12 cellular contexts compared by ENCODE assay signal in genomic region chr1:21510885-21511578, GRCh38. TPM values are rescaled to one million over a fixed set of nuclear protein-coding genes. Genes with fewer than 3 reads are reported as not detected.
DNase-seq lines count a peak whose midpoint lies in the region; ATAC-seq, FAIRE-seq and TF ChIP-seq lines count a peak whose summit lies in the region.
"Had no signal": no experiment of that assay in that cellular context is flagged by ENCODE, and none has a peak within 500 bp of the region (broad histone marks: within the 10 kb centered on the region; RNA-seq: fewer than 3 reads in every experiment).

No MANE protein-coding gene starts in this region.

- TF ChIP-seq EP300 in HepG2 (IDR thresholded peaks at IDR 0.05; ENCODE audit: low read depth in 2 of 2, low read length in 2 of 2) (no peak), HepG2 (CRISPR knock-in tag; IDR thresholded peaks at IDR 0.05; ENCODE audit: borderline replicate concordance) (no peak)

- in situ Hi-C loops in HepG2 (cut with HindIII; ENCODE audit: extremely low pct_ligation_motif_present, low pct_unique_long_range_greater_than_20kb) (loop anchor here (5.0 kb wide), 2 partner anchors 56 to 146 kb away; no protein-coding TSS in a partner anchor), HAP-1 (cut with MboI; ENCODE audit: low sequenced_read_pairs) (no loop called here)

- no peaks in the 10 kb centered on the region for H3K9me3 Mint-ChIP-seq in WTC11
- no peaks in the 10 kb centered on the region for H3K9me3 Mint-ChIP-seq in stimulated activated naive CD8-positive, alpha-beta T cell treated with anti-CD3 and anti-CD28 coated beads, Interleukin-15, amount 100 ng/mL, for 72 hours

- H3K4me3 Mint-ChIP-seq in WTC11: peak overlapping the region; percentile 68
- no peak overlapping the region for H3K4me3 Mint-ChIP-seq in stimulated activated naive CD8-positive, alpha-beta T cell treated with anti-CD3 and anti-CD28 coated beads, Interleukin-15, amount 100 ng/mL, for 72 hours
- H3K4me3 Mint-ChIP-seq: activated CD8-positive, alpha-beta T cell treated with anti-CD3 and anti-CD28 coated beads, Interleukin-2, amount 10 ng/mL, durations not matched to agents 7 days and 5 days had no signal

- BruUV-seq in HepG2 (replicated peaks; lab: Mats Ljungman, UMichigan): no TSS peak

- no peaks in the 10 kb centered on the region for H4K20me1 ChIP-seq in HepG2 (ENCODE audit: insufficient read depth, low read length)

- intact Hi-C loops in HepG2 (cut with micrococcal nuclease; ENCODE audit: unreplicated experiment) (no loop called here), right lobe of liver (cut with DNase I) (loop anchor here (5.0 to 10.0 kb wide), 3 partner anchors 61 to 154 kb away; partner anchors contain the start of gene RAP1GAP (in 1 of the 2)), kidney (cut with DNase I) (no loop called here), uterus (cut with DNase I; ENCODE audit: low total_unique reads) (no loop called here)

- H3K27ac Mint-ChIP-seq in WTC11: peak overlapping the region; percentile 86; the same call in 1 of the 2 replicates
- no peak overlapping the region for H3K27ac Mint-ChIP-seq in stimulated activated naive CD8-positive, alpha-beta T cell treated with anti-CD3 and anti-CD28 coated beads, Interleukin-15, amount 100 ng/mL, for 72 hours
- H3K27ac Mint-ChIP-seq: activated CD8-positive, alpha-beta T cell treated with anti-CD3 and anti-CD28 coated beads, Interleukin-2, amount 10 ng/mL, durations not matched to agents 7 days and 5 days had no signal

- no peak for TF ChIP-seq RAD21 in HepG2 (CRISPR knock-in tag; IDR thresholded peaks at IDR 0.05)

- H3K27me3 ChIP-seq in HepG2 (ENCODE audit: control insufficient read depth in 1 of 2, insufficient read depth in 2 of 2, low read length in 2 of 2): peaks cover 5 to 63% of the 10 kb centered on the region in 2 experiments; a peak in 4 of 5 replicates
- H3K27me3 ChIP-seq in right lobe of liver: peaks cover 0 to 7% of the 10 kb centered on the region in 2 donors
- H3K27me3 ChIP-seq in HAP-1 (ENCODE audit: low read depth): no peaks in the 10 kb centered on the region
- H3K27me3 ChIP-seq in uterus: peaks cover 7 to 8% of the 10 kb centered on the region in 2 donors

- H3K27ac ChIP-seq in HepG2 (ENCODE audit: extremely low read length, insufficient read depth, low read length) (no peak overlapping the region), right lobe of liver (no peak overlapping the region), kidney (ENCODE audit: low read depth in 2 of 2, low read length in 2 of 2) (no peak overlapping the region), uterus (no peak overlapping the region)

- TF ChIP-seq CTCF in HepG2 (CRISPR knock-in tag; IDR thresholded peaks at IDR 0.05) (0 out of 2 replicates have a peak, but pooled peaks have one; percentile 12), right lobe of liver (IDR thresholded peaks at IDR 0.05) (peak in 2 of 4 donors; percentile 9 to 12), WTC11 (IDR thresholded peaks at IDR 0.05) (no peak), kidney (IDR thresholded peaks at IDR 0.05; ENCODE audit: borderline replicate concordance, extremely low read depth, insufficient read depth) (no peak), uterus (IDR thresholded peaks at IDR 0.05) (no peak)

- H3K4me2 ChIP-seq in HepG2 (ENCODE audit: low read depth, low read length): no peak overlapping the region

- no peak overlapping the region for H2AFZ ChIP-seq in HepG2 (ENCODE audit: low read length)

- H3K9me3 ChIP-seq in HepG2 (ENCODE audit: low read length) (no peaks in the 10 kb centered on the region), right lobe of liver (no peaks in the 10 kb centered on the region), kidney (ENCODE audit: control insufficient read depth in 1 of 2, low read length in 2 of 2) (no peaks in the 10 kb centered on the region), HAP-1 (no peaks in the 10 kb centered on the region), uterus (no peaks in the 10 kb centered on the region)

- no peak for FAIRE-seq in HepG2 (lab: Jason Lieb, UNC)
- FAIRE-seq in kidney (lab: Jason Lieb, UNC): no peak

- no peak for DNase-seq in HepG2 (ENCODE audit: low spot score)
- DNase-seq in right lobe of liver: no peak
- DNase-seq in WTC11 (ENCODE audit: low spot score): no peak
- peak; percentile 4 for DNase-seq in kidney
- no peak for DNase-seq in stimulated activated naive CD8-positive, alpha-beta T cell treated with anti-CD3 and anti-CD28 coated beads, Interleukin-15, amount 100 ng/mL, for 72 hours
- DNase-seq in HAP-1 (ENCODE audit: low spot score in 2 of 2): no peak
- no peak for DNase-seq in uterus
- DNase-seq: activated CD8-positive, alpha-beta T cell treated with anti-CD3 and anti-CD28 coated beads, Interleukin-2, amount 10 ng/mL, durations not matched to agents 7 days and 5 days; NCI-H2171 treated with DMSO at 0.1 percent for 48 hours had no signal

- peaks cover 18% of the 10 kb centered on the region for H3K4me1 ChIP-seq in HepG2 (ENCODE audit: insufficient read depth, low read length)
- peaks cover 0 to 7% (median 0%) of the 10 kb centered on the region in 4 donors for H3K4me1 ChIP-seq in right lobe of liver
- H3K4me1 ChIP-seq in kidney (ENCODE audit: control insufficient read depth in 1 of 2, insufficient read depth in 1 of 2, low read depth in 1 of 2, low read length in 2 of 2): peaks cover 3 to 15% of the 10 kb centered on the region in 2 donors
- H3K4me1 ChIP-seq in HAP-1: peaks cover 22% of the 10 kb centered on the region
- peaks cover 0 to 9% of the 10 kb centered on the region in 2 donors for H3K4me1 ChIP-seq in uterus

- CTCF ChIA-PET in HepG2 (lab: Yijun Ruan, JAX; ENCODE audit: low intra/inter-chr PET ratio, low total read pairs) (no interaction called here), WTC11 (lab: Charles Lee) (interaction anchor here (0.6 to 6.0 kb wide), 18 partner anchors 8 to 266 kb away, joined by 3 to 62 read pairs (median 6); no protein-coding TSS in a partner anchor)

- peaks cover 21% of the 10 kb centered on the region for H3K27me3 Mint-ChIP-seq in WTC11 (ENCODE audit: low read depth)
- H3K27me3 Mint-ChIP-seq in stimulated activated naive CD8-positive, alpha-beta T cell treated with anti-CD3 and anti-CD28 coated beads, Interleukin-15, amount 100 ng/mL, for 72 hours: peaks cover 70% of the 10 kb centered on the region

- H3K4me1 Mint-ChIP-seq in WTC11: peaks cover 40% of the 10 kb centered on the region
- peaks cover 8% of the 10 kb centered on the region for H3K4me1 Mint-ChIP-seq in stimulated activated naive CD8-positive, alpha-beta T cell treated with anti-CD3 and anti-CD28 coated beads, Interleukin-15, amount 100 ng/mL, for 72 hours

- no peak for TF ChIP-seq POLR2A in HepG2 (IDR thresholded peaks at IDR 0.05; ENCODE audit: insufficient read depth in 1 of 2, low read depth in 2 of 2, low read length in 2 of 2)
- TF ChIP-seq POLR2A in right lobe of liver (IDR thresholded peaks at IDR 0.05): no peak
- TF ChIP-seq POLR2A in uterus (IDR thresholded peaks at IDR 0.05): no peak

- no peak overlapping the region for H3K9ac ChIP-seq in HepG2 (ENCODE audit: insufficient read depth, low read depth, low read length)
- no peak overlapping the region for H3K9ac ChIP-seq in kidney (ENCODE audit: low read length in 2 of 2)

- H3K4me3 ChIP-seq in HepG2 (replicated peaks in 1 of 3; ENCODE audit: insufficient read depth in 1 of 3, low read depth in 2 of 3, low read length in 3 of 3) (no peak overlapping the region), right lobe of liver (no peak overlapping the region), kidney (ENCODE audit: low read length in 2 of 2) (no peak overlapping the region), HAP-1 (no peak overlapping the region), uterus (no peak overlapping the region)

- POLR2A ChIA-PET in HepG2 (lab: Yijun Ruan, JAX) (no interaction called here), WTC11 (lab: Charles Lee) (no interaction called here)

- H3K36me3 Mint-ChIP-seq in WTC11: peaks cover 3% of the 10 kb centered on the region; the same call in 1 of the 2 replicates

- 32% methylated on average over 8 of the region's 9 CpGs for WGBS in HepG2 (ENCODE audit: low lambda C conversion rate)
- 100% methylated on average over 1 of the region's 9 CpGs for WGBS in right lobe of liver (ENCODE audit: insufficient coverage, low coverage, low lambda C conversion rate, missing lambda C conversion rate)

- H3K79me2 ChIP-seq in HepG2 (ENCODE audit: insufficient read depth, low read length): no peaks in the 10 kb centered on the region

- ATAC-seq in HepG2 (no peak), right lobe of liver (no peak), WTC11 (no peak), GM18511 (IDR thresholded peaks at IDR 0.05; ENCODE audit: unreplicated experiment) (no peak)
- ATAC-seq in stimulated activated naive CD8-positive, alpha-beta T cell treated with anti-CD3 and anti-CD28 coated beads, Interleukin-15, amount 100 ng/mL, for 72 hours: no peak
- ATAC-seq: activated CD8-positive, alpha-beta T cell treated with anti-CD3 and anti-CD28 coated beads, Interleukin-2, amount 10 ng/mL, durations not matched to agents 7 days and 5 days; esophagus mucosa had no signal

- no peaks in the 10 kb centered on the region for H3K36me3 ChIP-seq in HepG2 (replicated peaks in 1 of 2; ENCODE audit: control insufficient read depth in 1 of 2, insufficient read depth in 2 of 2, low read length in 2 of 2)
- no peaks in the 10 kb centered on the region for H3K36me3 ChIP-seq in right lobe of liver
- no peaks in the 10 kb centered on the region for H3K36me3 ChIP-seq in kidney (ENCODE audit: control insufficient read depth in 1 of 2, insufficient read depth in 2 of 2, low read length in 2 of 2)
- H3K36me3 ChIP-seq in HAP-1 (replicated peaks): no peaks in the 10 kb centered on the region
- H3K36me3 ChIP-seq in uterus: no peaks in the 10 kb centered on the region

RNA-seq across cellular contexts. Expression of gene ALPL, which starts 1.8 kb away (rescaled TPM):
- not detected in 2 replicates for total RNA-seq in HepG2 (2016; rRNA removed; fragmentation: Illumina TruSeq; extraction: Trizol)
- total RNA-seq in HepG2 (2016; cell fraction: cytosol; rRNA removed; fragmentation: Illumina TruSeq; extraction: Trizol; ENCODE audit: low read depth): not detected in 2 replicates
- not detected in 2 replicates for total RNA-seq in HepG2 (2016; cell fraction: insoluble cytoplasmic fraction; rRNA removed; fragmentation: Illumina TruSeq; extraction: Trizol)
- not detected in 2 replicates for total RNA-seq in HepG2 (2016; cell fraction: membrane; rRNA removed; fragmentation: Illumina TruSeq; extraction: Trizol)
- total RNA-seq in HepG2 (2016; cell fraction: nucleus; rRNA removed; fragmentation: Illumina TruSeq; extraction: Trizol): not detected in 2 replicates
- polyA plus RNA-seq in HepG2 (2011; rRNA removed): 0.12 and 0.20 TPM in 2 replicates
- polyA plus RNA-seq in HepG2 (2011; cell fraction: cytosol; rRNA removed): 0.18 and 0.23 TPM in 2 replicates
- polyA plus RNA-seq in HepG2 (2011; cell fraction: nucleus; rRNA removed): 0.17 and 0.27 TPM in 2 replicates
- polyA plus RNA-seq in HepG2 (2012): not detected in 2 replicates
- 0.09 TPM in 1 of 2 replicates, not detected in the other for polyA plus RNA-seq in HepG2 (2016; cell fraction: cytosol; fragmentation: Illumina TruSeq; extraction: Trizol; ENCODE audit: low read depth)
- not detected in 2 replicates for polyA plus RNA-seq in HepG2 (2016; cell fraction: insoluble cytoplasmic fraction; fragmentation: Illumina TruSeq; extraction: Trizol; ENCODE audit: low read depth)
- 0.15 TPM in 1 of 2 replicates, not detected in the other for polyA plus RNA-seq in HepG2 (2016; cell fraction: membrane; fragmentation: Illumina TruSeq; extraction: Trizol; ENCODE audit: low read depth)
- 0.30 TPM in 1 of 2 replicates, not detected in the other for polyA plus RNA-seq in HepG2 (2016; cell fraction: nucleus; fragmentation: Illumina TruSeq; extraction: Trizol; ENCODE audit: insufficient read depth, low read depth)
- polyA minus RNA-seq in HepG2 (2011; rRNA and poly(A)+ RNA removed; ENCODE audit: low replicate concordance): 1.3 TPM in 1 of 2 replicates, not detected in the other
- polyA minus RNA-seq in HepG2 (2011; cell fraction: cytosol; rRNA and poly(A)+ RNA removed): not detected in 2 replicates
- not detected in 2 replicates for polyA minus RNA-seq in HepG2 (2011; cell fraction: nucleus; rRNA and poly(A)+ RNA removed)
- 10 to 100 TPM; 23.2 to 81.5 (median 48.1) TPM for total RNA-seq in right lobe of liver
- 140 to 148 TPM (median 148 TPM) in 3 replicates for total RNA-seq in WTC11 (2021)
- 8.4 TPM for total RNA-seq in kidney
- 133 TPM for polyA plus RNA-seq in kidney (ENCODE audit: insufficient read depth, low read depth, low replicate concordance)
- 1 to 10 TPM; 2.8 to 6.4 (median 4.4) TPM for total RNA-seq in uterus
- total RNA-seq: activated CD8-positive, alpha-beta T cell treated with anti-CD3 and anti-CD28 coated beads, Interleukin-2, amount 10 ng/mL, durations not matched to agents 7 days and 5 days; HT1080 had no signal

Comparison
In these comparisons a context has a peak if more than half of its experiments do, and no peak if none do; other contexts are left out.
1. intact Hi-C loops: an anchor here in right lobe of liver (5.0 to 10.0 kb wide); none called in HepG2, kidney and uterus.
2. Of the 50 proteins assayed by ChIP-seq in both HepG2 and WTC11: peak only in HepG2: CTCF; only in WTC11: none; in both: none; in neither: 49.